In genomic region chr10:11742779-11743298, GRCh38 we compare ENCODE assay signal across 8 cellular contexts. TPM values are rescaled to one million over a fixed set of nuclear protein-coding genes. Genes with fewer than 3 reads are reported as not detected.
DNase-seq lines count a peak whose midpoint lies in the region; ATAC-seq and TF ChIP-seq lines count a peak whose summit lies in the region.

No MANE protein-coding gene starts in this region.

- H3K36me3 ChIP-seq in WERI-Rb-1 (no peaks in the 10 kb centered on the region), left ventricle myocardium inferior (no peaks in the 10 kb centered on the region), skeletal muscle satellite cell (ENCODE audit: insufficient read depth, low read length) (no peaks in the 10 kb centered on the region)

- intact Hi-C loops in left ventricle myocardium inferior (cut with micrococcal nuclease) = no loop called here

- TF ChIP-seq CTCF in WERI-Rb-1 (IDR thresholded peaks at IDR 0.05; ENCODE audit: low read depth, low read length) = no peak
- no peak for TF ChIP-seq CTCF in left ventricle myocardium inferior (IDR thresholded peaks at IDR 0.05; ENCODE audit: borderline replicate concordance)

- H3K4me1 ChIP-seq in left ventricle myocardium inferior (peaks cover 60% of the 10 kb centered on the region), skeletal muscle satellite cell (ENCODE audit: control insufficient read depth, insufficient read depth, low read length) (peaks cover 11% of the 10 kb centered on the region)

- ATAC-seq in HG02981 (IDR thresholded peaks at IDR 0.05; ENCODE audit: unreplicated experiment) (no peak), GM21381 (IDR thresholded peaks at IDR 0.05; ENCODE audit: unreplicated experiment) (no peak), HG02973 (IDR thresholded peaks at IDR 0.05; ENCODE audit: unreplicated experiment) (no peak), HG03175 (IDR thresholded peaks at IDR 0.05; ENCODE audit: unreplicated experiment) (no peak)

- DNase-seq in GM19238 (ENCODE audit: insufficient read length, low spot score) (peak; percentile 22), WERI-Rb-1 (no peak), left ventricle myocardium inferior (peak; percentile 74)

- H3K4me3 ChIP-seq in WERI-Rb-1 (ENCODE audit: low read depth, low read length) (peak overlapping the region; percentile 57), left ventricle myocardium inferior (peak overlapping the region; percentile 76), skeletal muscle satellite cell (ENCODE audit: low read length) (peak overlapping the region; percentile 83)

- peak overlapping the region; percentile 52; the same call in 1 of the 2 replicates for H3K27ac ChIP-seq in WERI-Rb-1
- peak overlapping the region; percentile 94 for H3K27ac ChIP-seq in left ventricle myocardium inferior (replicated peaks)

- no peaks in the 10 kb centered on the region for H3K9me3 ChIP-seq in WERI-Rb-1 (ENCODE audit: severe bottlenecking)
- H3K9me3 ChIP-seq in left ventricle myocardium inferior (replicated peaks) = no peaks in the 10 kb centered on the region
- H3K9me3 ChIP-seq in skeletal muscle satellite cell (replicated peaks; ENCODE audit: low read length) = no peaks in the 10 kb centered on the region

- peak overlapping the region; percentile 87 for H3K9ac ChIP-seq in skeletal muscle satellite cell (ENCODE audit: low read depth, low read length)

- peak overlapping the region; percentile 91 for H3K4me2 ChIP-seq in skeletal muscle satellite cell (ENCODE audit: low read length)

- H3K27me3 ChIP-seq in WERI-Rb-1 (ENCODE audit: insufficient read depth, low read depth, severe bottlenecking) (no peaks in the 10 kb centered on the region), left ventricle myocardium inferior (ENCODE audit: low read depth) (peaks cover 13% of the 10 kb centered on the region), skeletal muscle satellite cell (ENCODE audit: control insufficient read depth, insufficient read depth, low read length) (peaks cover 4% of the 10 kb centered on the region)

RNA-seq across cellular contexts. Expression of gene ECHDC3, which starts 0.7 kb away (rescaled TPM):
- total RNA-seq in left ventricle myocardium inferior = 88.5 TPM
- 3.0 and 7.6 TPM in 2 replicates for total RNA-seq in skeletal muscle satellite cell (2012; rRNA removed)
